1 cellular context compared by ENCODE assay signal in genomic region chr1:153527023-153527724, GRCh38.
A peak's percentile ranks its signal among the peaks of the same experiment; 100 is the strongest.
TF ChIP-seq lines count a peak whose summit lies in the region.

No MANE protein-coding gene starts in this region.

TF ChIP-seq in IMR-90, 13 proteins besides CTCF, POLR2A, EP300 and RAD21:
- TF ChIP-seq CEBPB (IDR thresholded peaks at IDR 0.05; ENCODE audit: low read depth, low read length) (peak; percentile 51; the same call in 1 of the 2 replicates), BHLHE40 (IDR thresholded peaks at IDR 0.05; ENCODE audit: low read depth, low read length) (no peak)
